In genomic region chr7:94190599-94191061, GRCh38 we compare ENCODE assay signal across 14 cellular contexts.
DNase-seq lines count a peak whose midpoint lies in the region; ATAC-seq, FAIRE-seq and TF ChIP-seq lines count a peak whose summit lies in the region.
"Had no signal": no experiment of that assay in that cellular context is flagged by ENCODE, and none has a peak within 500 bp of the region (broad histone marks: within the 10 kb centered on the region; RNA-seq: fewer than 3 reads in every experiment).

No MANE protein-coding gene starts in this region.

- ATAC-seq in lower lobe of right lung (no peak), GM21576 (IDR thresholded peaks at IDR 0.05; ENCODE audit: unreplicated experiment) (no peak), natural killer cell (no peak)

- no peaks in the 10 kb centered on the region for H3K9me3 ChIP-seq in lower lobe of right lung
- H3K9me3 ChIP-seq: esophagus muscularis mucosa, Peyer's patch had no signal

- H3K4me3 ChIP-seq in epithelial cell of proximal tubule (ENCODE audit: low read depth, low read length) (no peak overlapping the region), lower lobe of right lung (no peak overlapping the region)
- H3K4me3 ChIP-seq: esophagus muscularis mucosa, Peyer's patch had no signal

- H3K27ac ChIP-seq in lower lobe of right lung: no peak overlapping the region
- H3K27ac ChIP-seq: esophagus muscularis mucosa, Peyer's patch had no signal

- intact Hi-C loops in lower lobe of right lung (cut with DNase I): no loop called here
- intact Hi-C loops in natural killer cell (cut with micrococcal nuclease): no loop called here

- H3K4me1 Mint-ChIP-seq in osteocyte (ENCODE audit: unreplicated experiment): peaks cover 27% of the 10 kb centered on the region
- no peaks in the 10 kb centered on the region for H3K4me1 Mint-ChIP-seq in natural killer cell
- H3K4me1 Mint-ChIP-seq: activated CD4-positive, alpha-beta T cell treated with anti-CD3 and anti-CD28 coated beads, Interleukin-2, amount 10 ng/mL, durations not matched to agents 24 days and 14 days had no signal

- DNase-seq in GM03348 (ENCODE audit: low spot score) (peak; percentile 52), RCC 7860 (ENCODE audit: low spot score) (peak; percentile 95), epithelial cell of proximal tubule (ENCODE audit: low read depth) (peak; percentile 64), osteocyte (ENCODE audit: extremely low spot score, unreplicated experiment) (no peak), lower lobe of right lung (no peak), NCI-H526 treated with DMSO at 0.1 percent for 48 hours (lab: John Stamatoyannopoulos, UW) (no peak), natural killer cell (no peak)
- DNase-seq: activated CD4-positive, alpha-beta T cell treated with anti-CD3 and anti-CD28 coated beads, Interleukin-2, amount 10 ng/mL, durations not matched to agents 24 days and 14 days; NCI-H187; Peyer's patch had no signal

- no peaks in the 10 kb centered on the region for H3K27me3 Mint-ChIP-seq in osteocyte (ENCODE audit: unreplicated experiment)
- H3K27me3 Mint-ChIP-seq in natural killer cell (ENCODE audit: low read depth in 2 of 2): peaks cover 0 to 5% of the 10 kb centered on the region in 2 donors
- H3K27me3 Mint-ChIP-seq: activated naive CD8-positive, alpha-beta T cell had no signal

- no peaks in the 10 kb centered on the region for H3K36me3 ChIP-seq in lower lobe of right lung
- H3K36me3 ChIP-seq: esophagus muscularis mucosa, Peyer's patch had no signal

- H3K27ac Mint-ChIP-seq in osteocyte (ENCODE audit: unreplicated experiment): peak overlapping the region; percentile 87
- H3K27ac Mint-ChIP-seq in natural killer cell: no peak overlapping the region
- H3K27ac Mint-ChIP-seq: activated CD4-positive, alpha-beta T cell treated with anti-CD3 and anti-CD28 coated beads, Interleukin-2, amount 10 ng/mL, durations not matched to agents 24 days and 14 days; activated naive CD8-positive, alpha-beta T cell had no signal

- peaks cover 20% of the 10 kb centered on the region for H3K36me3 Mint-ChIP-seq in osteocyte (ENCODE audit: unreplicated experiment)
- no peaks in the 10 kb centered on the region for H3K36me3 Mint-ChIP-seq in natural killer cell
- H3K36me3 Mint-ChIP-seq: activated naive CD8-positive, alpha-beta T cell had no signal

- no peaks in the 10 kb centered on the region for H3K27me3 ChIP-seq in lower lobe of right lung (ENCODE audit: low read depth)
- H3K27me3 ChIP-seq: esophagus muscularis mucosa, Peyer's patch had no signal

- no peak overlapping the region for H3K4me3 Mint-ChIP-seq in osteocyte (ENCODE audit: unreplicated experiment)
- H3K4me3 Mint-ChIP-seq in natural killer cell: no peak overlapping the region
- H3K4me3 Mint-ChIP-seq: activated CD4-positive, alpha-beta T cell treated with anti-CD3 and anti-CD28 coated beads, Interleukin-2, amount 10 ng/mL, durations not matched to agents 24 days and 14 days; activated naive CD8-positive, alpha-beta T cell had no signal

- peak; percentile 98 for FAIRE-seq in RCC 7860 (lab: Jason Lieb, UNC)
- FAIRE-seq: G401.6 had no signal

- H3K9me3 Mint-ChIP-seq in osteocyte (ENCODE audit: unreplicated experiment): peaks cover 27% of the 10 kb centered on the region
- peaks cover 3% of the 10 kb centered on the region in 2 donors for H3K9me3 Mint-ChIP-seq in natural killer cell
- H3K9me3 Mint-ChIP-seq: activated CD4-positive, alpha-beta T cell treated with anti-CD3 and anti-CD28 coated beads, Interleukin-2, amount 10 ng/mL, durations not matched to agents 24 days and 14 days had no signal

- TF ChIP-seq CTCF in epithelial cell of proximal tubule (conservative IDR thresholded peaks at IDR 0.05; ENCODE audit: low read depth, low read length) (no peak), osteocyte (IDR thresholded peaks at IDR 0.05) (no peak), lower lobe of right lung (IDR thresholded peaks at IDR 0.05) (no peak), natural killer cell (IDR thresholded peaks at IDR 0.05) (no peak)

- H3K4me1 ChIP-seq in lower lobe of right lung: no peaks in the 10 kb centered on the region
- H3K4me1 ChIP-seq: Peyer's patch had no signal

Comparison
In these comparisons a context has a peak if more than half of its experiments do, and no peak if none do; other contexts are left out.
1. DNase-seq: peak in GM03348 (single experiment), RCC 7860 (single experiment) and epithelial cell of proximal tubule (single experiment); none in osteocyte (single experiment), lower lobe of right lung (single experiment), NCI-H526 treated with DMSO at 0.1 percent for 48 hours (single experiment) and natural killer cell (single experiment).